In the genomic region with DNA sequence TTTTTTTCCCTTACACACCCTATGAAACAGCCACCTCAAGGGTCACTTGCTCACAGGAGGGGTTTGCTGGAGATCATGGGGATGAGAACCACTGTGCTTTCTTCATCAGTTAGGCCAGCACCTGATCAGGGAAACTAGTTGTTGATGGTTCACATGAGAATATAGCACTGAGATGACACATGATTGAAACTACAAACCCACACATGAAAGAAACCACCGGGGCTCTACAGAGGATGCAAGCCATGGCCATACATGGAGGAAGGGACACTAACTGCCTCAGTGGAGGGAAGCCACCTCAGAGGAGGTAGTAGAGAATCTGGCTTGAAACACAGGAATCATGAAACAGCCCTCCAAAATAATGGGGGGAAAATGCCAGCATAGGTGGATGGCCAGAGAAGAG, we compare ENCODE assay signal across 19 cellular contexts.
A peak's percentile ranks its signal among the peaks of the same experiment; 100 is the strongest.
DNase-seq lines count a peak whose midpoint lies in the region; ATAC-seq lines count a peak whose summit lies in the region.
"Had no signal": no experiment of that assay in that cellular context is flagged by ENCODE, and none has a peak within 500 bp of the region (broad histone marks: within the 10 kb centered on the region; RNA-seq: fewer than 3 reads in every experiment).

No MANE protein-coding gene starts in this region.

- no peaks in the 10 kb centered on the region for H3K36me3 Mint-ChIP-seq in activated naive CD8-positive, alpha-beta T cell treated with anti-CD3 and anti-CD28 coated beads for 36 hours
- no peaks in the 10 kb centered on the region for H3K36me3 Mint-ChIP-seq in activated naive CD8-positive, alpha-beta T cell treated with anti-CD3 and anti-CD28 coated beads, Interleukin-2, amount 50 U/mL, for 24 hours (ENCODE audit: low read depth)
- H3K36me3 Mint-ChIP-seq in stimulated activated memory B cell treated with anti-CD40 and anti-IgM and Interleukin-4, amounts not matched to agents 10 μg/mL and 1 μg/mL and 100 μg/mL, for 72 hours = no peaks in the 10 kb centered on the region
- H3K36me3 Mint-ChIP-seq: naive B cell had no signal

- no peak overlapping the region for H3K4me3 Mint-ChIP-seq in activated naive CD8-positive, alpha-beta T cell treated with anti-CD3 and anti-CD28 coated beads for 36 hours
- no peak overlapping the region for H3K4me3 Mint-ChIP-seq in activated naive CD8-positive, alpha-beta T cell treated with anti-CD3 and anti-CD28 coated beads, Interleukin-2, amount 50 U/mL, for 24 hours
- no peak overlapping the region for H3K4me3 Mint-ChIP-seq in stimulated activated memory B cell treated with anti-CD40 and anti-IgM and Interleukin-4, amounts not matched to agents 10 μg/mL and 1 μg/mL and 100 μg/mL, for 72 hours
- H3K4me3 Mint-ChIP-seq: activated naive CD8-positive, alpha-beta T cell; effector memory CD8-positive, alpha-beta T cell; naive B cell; T-helper 2 cell treated with Interferon-gamma antibody and Interleukin-4, amounts not matched to agents 5 μg/mL and 100 μg/mL, for 36 hours had no signal

- H3K27ac Mint-ChIP-seq in activated naive CD8-positive, alpha-beta T cell treated with anti-CD3 and anti-CD28 coated beads for 36 hours = no peak overlapping the region
- no peak overlapping the region for H3K27ac Mint-ChIP-seq in activated naive CD8-positive, alpha-beta T cell treated with anti-CD3 and anti-CD28 coated beads, Interleukin-2, amount 50 U/mL, for 24 hours
- no peak overlapping the region for H3K27ac Mint-ChIP-seq in stimulated activated memory B cell treated with anti-CD40 and anti-IgM and Interleukin-4, amounts not matched to agents 10 μg/mL and 1 μg/mL and 100 μg/mL, for 72 hours
- H3K27ac Mint-ChIP-seq: activated naive CD8-positive, alpha-beta T cell; effector memory CD8-positive, alpha-beta T cell had no signal

- peaks cover 7% of the 10 kb centered on the region for H3K27me3 Mint-ChIP-seq in activated naive CD8-positive, alpha-beta T cell treated with anti-CD3 and anti-CD28 coated beads for 36 hours
- H3K27me3 Mint-ChIP-seq in activated naive CD8-positive, alpha-beta T cell treated with anti-CD3 and anti-CD28 coated beads, Interleukin-2, amount 50 U/mL, for 24 hours = peaks cover 14% of the 10 kb centered on the region
- H3K27me3 Mint-ChIP-seq in stimulated activated memory B cell treated with anti-CD40 and anti-IgM and Interleukin-4, amounts not matched to agents 10 μg/mL and 1 μg/mL and 100 μg/mL, for 72 hours = peaks cover 7% of the 10 kb centered on the region

- H3K9me3 Mint-ChIP-seq in activated naive CD8-positive, alpha-beta T cell treated with anti-CD3 and anti-CD28 coated beads for 36 hours = no peaks in the 10 kb centered on the region
- H3K9me3 Mint-ChIP-seq in activated naive CD8-positive, alpha-beta T cell treated with anti-CD3 and anti-CD28 coated beads, Interleukin-2, amount 50 U/mL, for 24 hours = no peaks in the 10 kb centered on the region
- H3K9me3 Mint-ChIP-seq in stimulated activated memory B cell treated with anti-CD40 and anti-IgM and Interleukin-4, amounts not matched to agents 10 μg/mL and 1 μg/mL and 100 μg/mL, for 72 hours = no peaks in the 10 kb centered on the region
- H3K9me3 Mint-ChIP-seq: effector memory CD8-positive, alpha-beta T cell; naive B cell; T-helper 2 cell treated with Interferon-gamma antibody and Interleukin-4, amounts not matched to agents 5 μg/mL and 100 μg/mL, for 36 hours had no signal

- peak; percentile 2 for DNase-seq in activated naive CD8-positive, alpha-beta T cell treated with anti-CD3 and anti-CD28 coated beads for 36 hours
- DNase-seq in activated naive CD8-positive, alpha-beta T cell treated with anti-CD3 and anti-CD28 coated beads, Interleukin-2, amount 50 U/mL, for 24 hours = no peak
- DNase-seq in G401 (ENCODE audit: low spot score) (no peak), LoVo (ENCODE audit: low spot score) (no peak)
- DNase-seq: activated T-cell treated with anti-CD3 and anti-CD28 coated beads, Interleukin-2, amount 50 U/mL, for 48 hours; body of pancreas; effector memory CD8-positive, alpha-beta T cell; mesenchymal stem cell; naive B cell; NCI-H1417 treated with DMSO at 0.1 percent for 48 hours; NCI-H524; stimulated activated CD4-positive, alpha-beta T cell treated with anti-CD3 and anti-CD28 coated beads, Interleukin-12 subunit alpha, Interleukin-12 subunit beta, amount 100 ng/mL, for 4 hours; uterus had no signal

- in situ Hi-C loops in G401 (cut with HindIII; ENCODE audit: low sequenced_read_pairs) = no loop called here

- H3K4me1 Mint-ChIP-seq in activated naive CD8-positive, alpha-beta T cell treated with anti-CD3 and anti-CD28 coated beads for 36 hours = peaks cover 3% of the 10 kb centered on the region
- H3K4me1 Mint-ChIP-seq in activated naive CD8-positive, alpha-beta T cell treated with anti-CD3 and anti-CD28 coated beads, Interleukin-2, amount 50 U/mL, for 24 hours = no peaks in the 10 kb centered on the region
- H3K4me1 Mint-ChIP-seq in stimulated activated memory B cell treated with anti-CD40 and anti-IgM and Interleukin-4, amounts not matched to agents 10 μg/mL and 1 μg/mL and 100 μg/mL, for 72 hours = no peaks in the 10 kb centered on the region
- H3K4me1 Mint-ChIP-seq: naive B cell had no signal

- ATAC-seq in activated naive CD8-positive, alpha-beta T cell treated with anti-CD3 and anti-CD28 coated beads, Interleukin-2, amount 50 U/mL, for 24 hours = no peak
- ATAC-seq in GM21381 (IDR thresholded peaks at IDR 0.05; ENCODE audit: unreplicated experiment) = peak; percentile 58
- ATAC-seq in HG02884 (IDR thresholded peaks at IDR 0.05; ENCODE audit: unreplicated experiment) = peak; percentile 74
- ATAC-seq in stimulated activated memory B cell treated with anti-CD40 and anti-IgM and Interleukin-4, amounts not matched to agents 10 μg/mL and 1 μg/mL and 100 μg/mL, for 72 hours = peak; percentile 58
- ATAC-seq in GM19467 (IDR thresholded peaks at IDR 0.05; ENCODE audit: unreplicated experiment) = no peak
- ATAC-seq: body of pancreas; effector memory CD8-positive, alpha-beta T cell had no signal

Comparison
In these comparisons a context has a peak if more than half of its experiments do, and no peak if none do; other contexts are left out.
1. ATAC-seq: peak in GM21381 (single experiment), HG02884 (single experiment) and stimulated activated memory B cell treated with anti-CD40 and anti-IgM and Interleukin-4, amounts not matched to agents 10 μg/mL and 1 μg/mL and 100 μg/mL, for 72 hours (single experiment); none in activated naive CD8-positive, alpha-beta T cell treated with anti-CD3 and anti-CD28 coated beads, Interleukin-2, amount 50 U/mL, for 24 hours (single experiment) and GM19467 (single experiment).